ENCODE assay signal across 38 cellular contexts in the genomic region with DNA sequence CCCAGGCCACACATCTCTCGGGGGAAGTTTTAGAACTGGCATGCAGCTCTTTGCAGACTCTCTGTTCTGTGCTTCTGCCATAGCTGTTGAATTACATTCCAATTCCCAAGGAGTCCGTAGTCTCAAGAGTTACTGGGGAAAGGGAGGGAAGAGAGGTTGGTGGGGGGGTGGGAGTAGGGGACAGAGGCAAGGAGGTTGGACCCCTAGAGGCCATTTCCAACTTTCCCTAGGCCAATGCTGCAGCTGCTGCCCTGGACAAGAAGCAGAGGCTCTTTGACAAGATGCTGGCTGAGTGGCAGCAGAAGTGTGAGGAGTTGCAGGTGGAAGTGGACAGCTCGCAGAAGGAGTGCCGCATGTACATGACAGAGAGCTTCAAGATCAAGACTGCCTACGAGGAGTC. TPM values are rescaled to one million over a fixed set of nuclear protein-coding genes. Genes with fewer than 3 reads are reported as not detected.
"Had no signal": no experiment of that assay in that cellular context is flagged by ENCODE, and none has a peak within 500 bp of the region (broad histone marks: within the 10 kb centered on the region; RNA-seq: fewer than 3 reads in every experiment).

No MANE protein-coding gene starts in this region.

- H3K27me3 ChIP-seq: ascending aorta, cardiac muscle cell, MG63, Peyer's patch, SJSA1 had no signal

- H3K27ac ChIP-seq: ascending aorta, cardiac muscle cell, Peyer's patch, SJSA1 had no signal

- H3K27ac Mint-ChIP-seq: activated B cell treated with CpG ODN at 0.5 μM for 24 hours; activated CD8-positive, alpha-beta T cell treated with anti-CD3 and anti-CD28 coated beads for 36 hours; activated naive CD4-positive, alpha-beta T cell treated with anti-CD3 and anti-CD28 coated beads, Interleukin-2, amount 50 U/mL, for 24 hours; activated naive CD8-positive, alpha-beta T cell treated with anti-CD3 and anti-CD28 coated beads, Interleukin-2, amount 10 ng/mL, durations not matched to agents 7 days and 5 days; activated T-helper 2 cell treated with anti-CD3 and anti-CD28 coated beads, Interferon-gamma antibody, Interleukin-2, Interleukin-4, amounts not matched to agents 10 μg/mL and 5 μg/mL and 100 μg/mL, durations not matched to agents 14 hours and 24 hours and 36 hours; T-helper 1 cell treated with Interleukin-12 subunit alpha and Interleukin-12 subunit beta and Interleukin-4 antibody, amounts not matched to agents 30 μg/mL and 1 μg/mL, for 36 hours; T-helper 2 cell treated with Interferon-gamma antibody and Interleukin-4, amounts not matched to agents 5 μg/mL and 100 μg/mL, for 36 hours had no signal

- DNase-seq: activated B cell treated with CpG ODN at 0.5 μM for 24 hours; activated CD4-positive, alpha-beta T cell treated with anti-CD3 and anti-CD28 coated beads for 1 hour; activated CD4-positive, alpha-beta T cell treated with anti-CD3 and anti-CD28 coated beads for 48 hours; activated CD8-positive, alpha-beta T cell treated with anti-CD3 and anti-CD28 coated beads for 36 hours; activated gamma-delta T cell; activated naive CD4-positive, alpha-beta T cell treated with Interleukin-2 at 50 U/mL for 16 hours; activated naive CD8-positive, alpha-beta T cell treated with anti-CD3 and anti-CD28 coated beads, Interleukin-2, amount 10 ng/mL, durations not matched to agents 7 days and 5 days; activated T-cell treated with anti-CD3 and anti-CD28 coated beads, Interleukin-2, amount 50 U/mL, for 1 hour; amygdala; Kasumi-1; MG63; NCI-H1048; NCI-H1105 treated with DMSO at 0.1 percent for 48 hours; NCI-H1436 treated with DMSO at 0.1 percent for 48 hours; NCI-H1694 treated with DMSO at 0.1 percent for 48 hours; NCI-H2029; NCI-H345; NCI-H526; NCI-H748 treated with DMSO at 0.1 percent for 48 hours; NK-92 treated with Interleukin-12 subunit alpha and Interleukin-12 subunit beta, amount 100 ng/mL, for 24 hours; PC-3; Peyer's patch; RPMI8226; SHP77 treated with DMSO at 0.1 percent for 48 hours; SK-N-SH had no signal

- H3K36me3 Mint-ChIP-seq: activated naive CD4-positive, alpha-beta T cell treated with anti-CD3 and anti-CD28 coated beads, Interleukin-2, amount 50 U/mL, for 24 hours; activated naive CD8-positive, alpha-beta T cell treated with anti-CD3 and anti-CD28 coated beads, Interleukin-2, amount 10 ng/mL, durations not matched to agents 7 days and 5 days had no signal

- H3K4me3 Mint-ChIP-seq: activated B cell treated with CpG ODN at 0.5 μM for 24 hours; activated CD8-positive, alpha-beta T cell treated with anti-CD3 and anti-CD28 coated beads for 36 hours; activated naive CD4-positive, alpha-beta T cell treated with anti-CD3 and anti-CD28 coated beads, Interleukin-2, amount 50 U/mL, for 24 hours; activated naive CD8-positive, alpha-beta T cell treated with anti-CD3 and anti-CD28 coated beads, Interleukin-2, amount 10 ng/mL, durations not matched to agents 7 days and 5 days; central memory CD8-positive, alpha-beta T cell; T-helper 1 cell treated with Interleukin-12 subunit alpha and Interleukin-12 subunit beta and Interleukin-4 antibody, amounts not matched to agents 30 μg/mL and 1 μg/mL, for 36 hours; T-helper 2 cell treated with Interferon-gamma antibody and Interleukin-4, amounts not matched to agents 5 μg/mL and 100 μg/mL, for 36 hours had no signal

- H3K4me3 ChIP-seq: ascending aorta, cardiac muscle cell, MG63, Peyer's patch, SJSA1 had no signal

- H3K27me3 Mint-ChIP-seq: activated B cell treated with CpG ODN at 0.5 μM for 24 hours; activated CD8-positive, alpha-beta T cell treated with anti-CD3 and anti-CD28 coated beads for 36 hours; activated naive CD4-positive, alpha-beta T cell treated with anti-CD3 and anti-CD28 coated beads, Interleukin-2, amount 50 U/mL, for 24 hours; central memory CD8-positive, alpha-beta T cell had no signal

- H3K4me1 ChIP-seq: ascending aorta, Peyer's patch, SJSA1 had no signal

- H3K9ac ChIP-seq: SK-N-SH had no signal

- H3K4me1 Mint-ChIP-seq: activated B cell treated with CpG ODN at 0.5 μM for 24 hours; activated naive CD4-positive, alpha-beta T cell treated with anti-CD3 and anti-CD28 coated beads, Interleukin-2, amount 50 U/mL, for 24 hours; activated naive CD8-positive, alpha-beta T cell treated with anti-CD3 and anti-CD28 coated beads, Interleukin-2, amount 10 ng/mL, durations not matched to agents 7 days and 5 days; central memory CD8-positive, alpha-beta T cell had no signal

- FAIRE-seq: TTC549 had no signal

- H3K9me3 Mint-ChIP-seq: activated B cell treated with CpG ODN at 0.5 μM for 24 hours; activated CD8-positive, alpha-beta T cell treated with anti-CD3 and anti-CD28 coated beads for 36 hours; activated naive CD4-positive, alpha-beta T cell treated with anti-CD3 and anti-CD28 coated beads, Interleukin-2, amount 50 U/mL, for 24 hours; activated naive CD8-positive, alpha-beta T cell treated with anti-CD3 and anti-CD28 coated beads, Interleukin-2, amount 10 ng/mL, durations not matched to agents 7 days and 5 days; activated T-helper 2 cell treated with anti-CD3 and anti-CD28 coated beads, Interferon-gamma antibody, Interleukin-2, Interleukin-4, amounts not matched to agents 10 μg/mL and 5 μg/mL and 100 μg/mL, durations not matched to agents 14 hours and 24 hours and 36 hours; central memory CD8-positive, alpha-beta T cell; T-helper 1 cell treated with Interleukin-12 subunit alpha and Interleukin-12 subunit beta and Interleukin-4 antibody, amounts not matched to agents 30 μg/mL and 1 μg/mL, for 36 hours; T-helper 2 cell treated with Interferon-gamma antibody and Interleukin-4, amounts not matched to agents 5 μg/mL and 100 μg/mL, for 36 hours had no signal

- ATAC-seq: activated CD8-positive, alpha-beta T cell treated with anti-CD3 and anti-CD28 coated beads for 36 hours; PC-3 had no signal

- H3K36me3 ChIP-seq: ascending aorta, cardiac muscle cell, MG63, Peyer's patch, SJSA1 had no signal

- H3K9me3 ChIP-seq: ascending aorta, MG63, Peyer's patch, SJSA1, SK-N-SH had no signal

- H3K4me2 ChIP-seq: SK-N-SH had no signal

RNA-seq across cellular contexts. Expression of gene MYH16, which starts 23.8 kb away (rescaled TPM):
- total RNA-seq: activated B cell treated with CpG ODN at 0.5 μM for 24 hours; activated CD8-positive, alpha-beta memory T cell treated with anti-CD3 and anti-CD28 coated beads for 36 hours; activated CD8-positive, alpha-beta T cell treated with anti-CD3 and anti-CD28 coated beads for 36 hours; activated naive CD8-positive, alpha-beta T cell treated with anti-CD3 and anti-CD28 coated beads, Interleukin-2, amount 10 ng/mL, durations not matched to agents 7 days and 5 days; activated T-helper 2 cell treated with anti-CD3 and anti-CD28 coated beads, Interferon-gamma antibody, Interleukin-2, Interleukin-4, amounts not matched to agents 10 μg/mL and 5 μg/mL and 100 μg/mL, durations not matched to agents 14 hours and 24 hours and 36 hours; ascending aorta; cardiac muscle cell; chondrocyte; NCI-H460; Peyer's patch; SJSA1 had no signal
- polyA plus RNA-seq: adipose tissue had no signal
